In the genomic region with DNA sequence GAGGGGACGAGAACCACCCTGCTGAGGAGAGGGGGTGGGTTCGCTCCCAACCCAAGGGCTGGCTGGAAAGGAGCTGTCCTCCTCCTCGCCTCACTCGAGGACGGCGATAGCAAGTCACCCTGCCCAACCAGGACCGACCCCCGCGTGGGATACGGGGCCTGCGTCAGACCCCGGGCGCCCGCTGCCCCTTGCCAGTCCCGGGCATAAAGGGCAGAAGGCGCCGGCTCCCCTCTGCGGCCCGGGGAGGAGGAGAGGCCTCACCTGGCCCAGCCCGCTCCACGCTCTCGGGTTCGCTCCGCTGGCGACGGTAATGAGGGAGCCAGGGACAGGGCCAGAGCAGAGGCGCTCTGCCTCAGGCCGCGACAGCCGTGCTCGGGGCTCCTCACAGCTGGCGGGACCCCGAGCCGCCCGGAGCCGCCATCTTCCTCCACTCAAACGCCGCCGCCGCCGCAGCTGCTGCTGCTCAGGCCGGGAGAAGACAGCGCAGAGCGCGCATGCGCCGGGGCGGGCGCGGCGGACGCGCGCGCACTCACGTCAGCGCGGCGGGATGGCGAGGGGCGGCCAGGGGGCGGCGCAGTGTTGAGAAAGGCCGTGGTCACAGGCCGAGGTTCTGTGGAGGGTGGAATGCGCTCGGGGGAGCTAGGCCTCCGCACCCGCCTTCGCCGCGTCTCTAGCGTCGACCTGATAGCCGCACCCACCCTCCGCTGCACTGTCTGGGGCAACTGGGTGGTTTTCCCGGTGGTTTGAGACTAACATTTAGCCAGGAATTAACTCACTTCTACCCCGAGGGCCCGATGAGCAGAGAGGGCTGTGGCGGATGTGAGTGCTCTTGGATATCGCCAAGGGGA, we compare ENCODE assay signal across 8 cellular contexts. TPM values are rescaled to one million over a fixed set of nuclear protein-coding genes. Genes with fewer than 3 reads are reported as not detected.
A peak's percentile ranks its signal among the peaks of the same experiment; 100 is the strongest.
DNase-seq lines count a peak whose midpoint lies in the region; ATAC-seq and TF ChIP-seq lines count a peak whose summit lies in the region.

TSS of gene FBXO42 (minus strand) at position 487 of the 848 bp plus-strand sequence. CDS start 37,062 bp downstream, outside the sequence.

- H3K4me3 Mint-ChIP-seq in WTC11, result peak within 1 kb of the TSS; percentile 95

- no peaks in the 10 kb centered on the region for H3K9me3 Mint-ChIP-seq in WTC11

- H3K27ac ChIP-seq in caudate nucleus (ENCODE audit: low read depth, low read length), result peak within 1 kb of the TSS; percentile 91

- peak within 1 kb of the TSS; percentile 70 for H3K4me3 ChIP-seq in AG09309 (ENCODE audit: control insufficient read depth, low read depth, low read length)

- peak; percentile 40 for TF ChIP-seq CTCF in AG09309 (IDR thresholded peaks at IDR 0.05; ENCODE audit: control insufficient read depth, insufficient read depth, low read depth, low read length, missing control alignments)
- TF ChIP-seq CTCF in WTC11 (IDR thresholded peaks at IDR 0.05), result no peak

- POLR2A ChIA-PET in WTC11 (lab: Charles Lee), result interaction anchor here (0.5 to 1.6 kb wide), 4 partner anchors 10 to 145 kb away, joined by 3 read pairs; no protein-coding TSS in a partner anchor

- peak; percentile 92 for ATAC-seq in GM19023 (IDR thresholded peaks at IDR 0.05; ENCODE audit: unreplicated experiment)
- ATAC-seq in HG03196 (IDR thresholded peaks at IDR 0.05; ENCODE audit: unreplicated experiment), result peak; percentile 90
- ATAC-seq in WTC11, result peak; percentile 94

- H3K27me3 Mint-ChIP-seq in WTC11 (ENCODE audit: low read depth), result no peaks in the 10 kb centered on the region

- H3K36me3 Mint-ChIP-seq in WTC11, result no peaks in the 10 kb centered on the region

- DNase-seq in AG09309 (ENCODE audit: low read depth) (peak; percentile 40), NCI-H226 (peak; percentile 91), WTC11 (ENCODE audit: low spot score) (peak; percentile 93), caudate nucleus (lab: John Stamatoyannopoulos, UW) (peak in 60 of 61 donors; percentile 27 to 95 (median 83)), inferior parietal cortex (ENCODE audit: extremely low spot score) (peak; percentile 92)
- peak; percentile 83 for DNase-seq in stimulated activated CD4-positive, alpha-beta T cell treated with anti-CD3 and anti-CD28 coated beads, Interleukin-12 subunit alpha, Interleukin-12 subunit beta, amount 100 ng/mL, for 24 hours (ENCODE audit: low read depth in 2 of 2)

- H3K4me1 Mint-ChIP-seq in WTC11, result peaks cover 21% of the 10 kb centered on the region

- CTCF ChIA-PET in WTC11 (lab: Charles Lee), result interaction anchor here (0.6 to 4.6 kb wide), 5 partner anchors 11 to 88 kb away, joined by 3 to 61 read pairs (median 4); partner anchors contain the start of gene NECAP2

- peak within 1 kb of the TSS; percentile 95 for H3K27ac Mint-ChIP-seq in WTC11

TF ChIP-seq in WTC11, 78 proteins besides CTCF, POLR2A, EP300 and RAD21 (continues in another document):
- TF ChIP-seq CREB1 (CRISPR knock-in tag; IDR thresholded peaks at IDR 0.05), result 0 out of 2 replicates have a peak, but pooled peaks have one; percentile 18
- TF ChIP-seq ZNF263 (CRISPR knock-in tag; IDR thresholded peaks at IDR 0.05; ENCODE audit: low read depth), result no peak
- TF ChIP-seq ZNF423 (CRISPR knock-in tag; IDR thresholded peaks at IDR 0.05), result no peak
- 0 out of 2 replicates have a peak, but pooled peaks have one; percentile 3 for TF ChIP-seq ZNF121 (CRISPR knock-in tag; IDR thresholded peaks at IDR 0.05)
- no peak for TF ChIP-seq ATF2 (CRISPR knock-in tag; IDR thresholded peaks at IDR 0.05; ENCODE audit: borderline replicate concordance, low read depth)
- TF ChIP-seq SOX15 (CRISPR knock-in tag; IDR thresholded peaks at IDR 0.05), result no peak
- no peak for TF ChIP-seq PRDM15 (CRISPR knock-in tag; IDR thresholded peaks at IDR 0.05)
- no peak for TF ChIP-seq CBFB (CRISPR knock-in tag; IDR thresholded peaks at IDR 0.05; ENCODE audit: low read depth)
- TF ChIP-seq ZSCAN18 (CRISPR knock-in tag; IDR thresholded peaks at IDR 0.05), result no peak
- peak; percentile 88 for TF ChIP-seq E2F5 (CRISPR knock-in tag; IDR thresholded peaks at IDR 0.05)
- no peak; the same call in 1 of the 2 replicates for TF ChIP-seq RELA (CRISPR knock-in tag; IDR thresholded peaks at IDR 0.05; ENCODE audit: borderline replicate concordance)
- peak; percentile 50 for TF ChIP-seq FOXK1 (CRISPR knock-in tag; IDR thresholded peaks at IDR 0.05)
- TF ChIP-seq ETV6 (CRISPR knock-in tag; IDR thresholded peaks at IDR 0.05), result peak; percentile 80
- no peak for TF ChIP-seq MXD4 (CRISPR knock-in tag; IDR thresholded peaks at IDR 0.05; ENCODE audit: borderline replicate concordance)
- no peak for TF ChIP-seq ZNF416 (CRISPR knock-in tag; IDR thresholded peaks at IDR 0.05)
- TF ChIP-seq AR (CRISPR knock-in tag; IDR thresholded peaks at IDR 0.05), result no peak
- no peak for TF ChIP-seq RORB (CRISPR knock-in tag; IDR thresholded peaks at IDR 0.05)

RNA-seq across cellular contexts. Expression of gene FBXO42, which starts in this region (rescaled TPM):
- 16.6 to 18.0 TPM (median 17.5 TPM) in 3 replicates for total RNA-seq in WTC11 (2021)

Comparison
In these comparisons a context has a peak if more than half of its experiments do, and no peak if none do; other contexts are left out.
1. Peak in every context shown above with its lines: DNase-seq, ATAC-seq, H3K4me3 ChIP-seq and H3K27ac ChIP-seq.
2. DNase-seq: peak in every context shown above with its lines; median percentile 93 in WTC11; 92 in inferior parietal cortex; 91 in NCI-H226; 83 in caudate nucleus; 83 in stimulated activated CD4-positive, alpha-beta T cell treated with anti-CD3 and anti-CD28 coated beads, Interleukin-12 subunit alpha, Interleukin-12 subunit beta, amount 100 ng/mL, for 24 hours; 40 in AG09309.